ENCODE assay signal across 8 cellular contexts in genomic region chr2:233384811-233385488, GRCh38. TPM values are rescaled to one million over a fixed set of nuclear protein-coding genes. Genes with fewer than 3 reads are reported as not detected.
A peak's percentile ranks its signal among the peaks of the same experiment; 100 is the strongest.
DNase-seq lines count a peak whose midpoint lies in the region; ATAC-seq, FAIRE-seq and TF ChIP-seq lines count a peak whose summit lies in the region.

No MANE protein-coding gene starts in this region.

- ATAC-seq in GM21526 (IDR thresholded peaks at IDR 0.05; ENCODE audit: low FRiP score, unreplicated experiment) (peak; percentile 15), PC-3 (peak; percentile 76), pancreas (no peak)

- DNase-seq in PC-3 (peak; percentile 80), medulla oblongata (ENCODE audit: extremely low spot score) (peak; percentile 34), Ammon's horn (ENCODE audit: low spot score) (no peak), pancreas (no peak), germinal center (ENCODE audit: low spot score) (no peak), frontal cortex (ENCODE audit: low spot score in 2 of 2) (no peak)

- H3F3A ChIP-seq in PC-3 (ENCODE audit: low read length, unreplicated experiment) = no peaks in the 10 kb centered on the region

- H3K36me3 ChIP-seq in BLaER1 (peaks cover 42% of the 10 kb centered on the region), PC-3 (ENCODE audit: low read depth, low read length) (no peaks in the 10 kb centered on the region; the same call in 1 of the 2 replicates), pancreas (no peaks in the 10 kb centered on the region)

- FAIRE-seq in pancreas (lab: Jason Lieb, UNC) = no peak
- no peak for FAIRE-seq in frontal cortex (lab: Jason Lieb, UNC)

- WGBS in pancreas, 2 donors = 87 to 89% methylated on average over 12 of the region's 12 CpGs

- intact Hi-C loops in PC-3 (cut with micrococcal nuclease) = no loop called here
- intact Hi-C loops in pancreas (cut with DNase I) = no loop called here

- H3K9me2 ChIP-seq in PC-3 (replicated peaks; ENCODE audit: low read length) = no peaks in the 10 kb centered on the region

- CTCF ChIA-PET in PC-3 (lab: Charles Lee) = interaction anchor here (0.6 kb wide), 1 partner anchor 773 kb away, joined by 3 read pairs; no protein-coding TSS in a partner anchor

- H3K9me3 ChIP-seq in BLaER1 (peaks cover 14% of the 10 kb centered on the region; the same call in 1 of the 2 replicates), PC-3 (ENCODE audit: low read length) (no peaks in the 10 kb centered on the region), pancreas (no peaks in the 10 kb centered on the region)

- no peaks in the 10 kb centered on the region for H3K27me3 ChIP-seq in BLaER1
- no peaks in the 10 kb centered on the region for H3K27me3 ChIP-seq in PC-3 (ENCODE audit: low read length)
- H3K27me3 ChIP-seq in pancreas = no peaks in the 10 kb centered on the region

- POLR2A ChIA-PET in PC-3 (lab: Charles Lee; ENCODE audit: unreplicated experiment) = no interaction called here

- H3K79me2 ChIP-seq in PC-3 (ENCODE audit: low read length) = peaks cover 77% of the 10 kb centered on the region

- H3K4me3 ChIP-seq in BLaER1 (peak overlapping the region; percentile 57), PC-3 (ENCODE audit: low read length) (peak overlapping the region; percentile 5; the same call in 1 of the 2 replicates), pancreas (no peak overlapping the region)

- H4K20me1 ChIP-seq in BLaER1 (peaks cover 100% of the 10 kb centered on the region), PC-3 (ENCODE audit: low read length) (no peaks in the 10 kb centered on the region)

- H3K4me1 ChIP-seq in BLaER1 (peaks cover 99% of the 10 kb centered on the region), PC-3 (ENCODE audit: insufficient read depth, low read length) (peaks cover 53% of the 10 kb centered on the region), pancreas (peaks cover 7 to 11% (median 8%) of the 10 kb centered on the region in 3 donors)

- TF ChIP-seq CTCF in PC-3 (conservative IDR thresholded peaks at IDR 0.05; ENCODE audit: low read depth, low read length) (no peak), pancreas (IDR thresholded peaks at IDR 0.05) (no peak)

- BruUV-seq in PC-3 (replicated peaks; lab: Mats Ljungman, UMichigan) = no TSS peak

- H3K9ac ChIP-seq in BLaER1 = peak overlapping the region; percentile 84
- H3K9ac ChIP-seq in PC-3 (ENCODE audit: low read length) = peak overlapping the region; percentile 60

- H3K4me2 ChIP-seq in BLaER1 (peak overlapping the region; percentile 96), PC-3 (ENCODE audit: low read length) (peak overlapping the region; percentile 69)

- H3K27ac ChIP-seq in BLaER1 (peak overlapping the region; percentile 88), PC-3 (ENCODE audit: low read length) (peak overlapping the region; percentile 85), pancreas (no peak overlapping the region)

- no peak overlapping the region for H2AFZ ChIP-seq in PC-3 (ENCODE audit: low read length)

RNA-seq across cellular contexts. Expression of gene DGKD, which starts 30.7 kb away (rescaled TPM):
- total RNA-seq in PC-3 (2014; rRNA removed) (23.3 and 36.2 TPM in 2 replicates), pancreas (10 to 100 TPM in 1 of 6 donors, 1 to 10 TPM in 5; 6.7 to 16.3 (median 8.9) TPM), frontal cortex (46.5 TPM)
- 10 to 100 TPM in 1 of 2 donors, 1 to 10 TPM in 1; 8.9 to 12.4 TPM for polyA plus RNA-seq in pancreas

Comparison
In these comparisons a context has a peak if more than half of its experiments do, and no peak if none do; other contexts are left out.
1. H3K27ac ChIP-seq: peak in BLaER1 (single experiment) and PC-3 (single experiment); none in pancreas (0 of 4).
2. H3K4me3 ChIP-seq: peak in BLaER1 (single experiment) and PC-3 (single experiment); none in pancreas (0 of 4).
3. ATAC-seq: peak in GM21526 (single experiment) and PC-3 (single experiment); none in pancreas (0 of 4).
4. DNase-seq: peak in PC-3 (single experiment) and medulla oblongata (single experiment); none in Ammon's horn (single experiment), pancreas (0 of 6), germinal center (single experiment) and frontal cortex (0 of 2).